ENCODE assay signal across 2 cellular contexts in genomic region chr5:159975462-159976019, GRCh38.
TF ChIP-seq lines count a peak whose summit lies in the region.

No MANE protein-coding gene starts in this region.

TF ChIP-seq in Ishikawa, 13 proteins besides CTCF, POLR2A, EP300 and RAD21 (continued from another document):
- TF ChIP-seq REST (IDR thresholded peaks at IDR 0.05; ENCODE audit: low read depth) (no peak), TCF12 (IDR thresholded peaks at IDR 0.05; ENCODE audit: low read depth) (0 out of 2 replicates have a peak, but pooled peaks have one; percentile 69), FOXM1 (IDR thresholded peaks at IDR 0.05; ENCODE audit: borderline replicate concordance, low read depth) (peak; percentile 37; the same call in 1 of the 2 replicates)

TF ChIP-seq in HepG2, 621 proteins besides CTCF, POLR2A, EP300 and RAD21 (continued from another document):
- no peak for TF ChIP-seq STAT6 (CRISPR knock-in tag; IDR thresholded peaks at IDR 0.05; ENCODE audit: borderline replicate concordance)
- no peak for TF ChIP-seq THAP11 (CRISPR knock-in tag; IDR thresholded peaks at IDR 0.05)
- TF ChIP-seq ZNF34 (CRISPR knock-in tag; IDR thresholded peaks at IDR 0.05; ENCODE audit: borderline replicate concordance): no peak
- TF ChIP-seq ZNF761 (CRISPR knock-in tag; conservative IDR thresholded peaks at IDR 0.05): no peak
- TF ChIP-seq PHF8 (CRISPR knock-in tag; IDR thresholded peaks at IDR 0.05): no peak
- TF ChIP-seq GMEB2 (CRISPR knock-in tag; IDR thresholded peaks at IDR 0.05; ENCODE audit: low read depth): no peak
- no peak for TF ChIP-seq ZFP36L1 (CRISPR knock-in tag; IDR thresholded peaks at IDR 0.05)
- TF ChIP-seq GTF2F1 (IDR thresholded peaks at IDR 0.05; ENCODE audit: low read length): no peak
- TF ChIP-seq KLF9 (CRISPR knock-in tag; IDR thresholded peaks at IDR 0.05; ENCODE audit: low read depth): no peak
